In the genomic region with DNA sequence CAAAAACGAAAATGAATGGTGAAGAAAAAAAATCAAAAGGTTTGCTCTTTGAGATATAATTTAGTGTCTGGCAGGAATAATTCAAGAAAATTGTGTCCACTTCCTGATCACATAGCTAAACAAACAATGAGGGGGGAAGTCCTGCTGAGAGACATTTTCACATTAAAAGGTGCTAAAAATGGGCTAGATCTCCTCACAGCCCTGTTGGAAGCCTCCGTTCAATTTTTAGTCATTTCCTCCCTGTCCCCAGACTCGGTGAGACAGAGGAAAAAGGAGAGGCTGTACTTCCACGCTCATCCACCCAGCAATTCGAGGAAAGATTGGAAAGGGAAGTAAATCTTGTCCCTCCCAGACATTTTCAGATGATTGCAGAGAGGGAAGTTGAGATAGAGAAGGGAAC, we compare ENCODE assay signal across 20 cellular contexts.
"Had no signal": no experiment of that assay in that cellular context is flagged by ENCODE, and none has a peak within 500 bp of the region (broad histone marks: within the 10 kb centered on the region; RNA-seq: fewer than 3 reads in every experiment).

No MANE protein-coding gene starts in this region.

- H3K27ac Mint-ChIP-seq: activated naive CD4-positive, alpha-beta T cell treated with anti-CD3 and anti-CD28 coated beads, Interleukin-2, amount 50 U/mL, for 72 hours; activated T-cell treated with anti-CD3 and anti-CD28 coated beads, Interleukin-2, amount 50 U/mL, for 72 hours; mesothelial cell of epicardium; nephron progenitor cell had no signal

- H3K36me3 Mint-ChIP-seq: activated naive CD4-positive, alpha-beta T cell treated with anti-CD3 and anti-CD28 coated beads, Interleukin-2, amount 50 U/mL, for 72 hours; mesothelial cell of epicardium; stimulated activated naive B cell treated with anti-CD40 and anti-IgM and Interleukin-4, amounts not matched to agents 10 μg/mL and 1 μg/mL and 100 μg/mL, for 72 hours had no signal

- DNase-seq: activated CD4-positive, alpha-beta T cell treated with anti-CD3 and anti-CD28 coated beads for 4 hours; activated CD8-positive, alpha-beta memory T cell treated with anti-CD3 and anti-CD28 coated beads, Interleukin-2, amount 50 U/mL, for 48 hours; activated gamma-delta T cell; activated T-cell treated with anti-CD3 and anti-CD28 coated beads, Interleukin-2, amount 50 U/mL, for 72 hours; amniotic stem cell; colonic mucosa; left colon; lower lobe of right lung; nephron progenitor cell; right cardiac atrium; stimulated activated CD4-positive, alpha-beta T cell treated with anti-CD3 and anti-CD28 coated beads, Interleukin-15, amount 100 ng/mL, for 24 hours; stimulated activated CD4-positive, alpha-beta T cell treated with anti-CD3 and anti-CD28 coated beads, Interleukin-4, amount 100 ng/mL, for 1 hour; stimulated activated naive B cell treated with anti-CD40 and anti-IgM and Interleukin-4, amounts not matched to agents 10 μg/mL and 1 μg/mL and 100 μg/mL, for 72 hours; thyroid gland; uterus had no signal

- H3K9me3 Mint-ChIP-seq: activated naive CD4-positive, alpha-beta T cell treated with anti-CD3 and anti-CD28 coated beads, Interleukin-2, amount 50 U/mL, for 72 hours; activated T-cell treated with anti-CD3 and anti-CD28 coated beads, Interleukin-2, amount 50 U/mL, for 72 hours; mesothelial cell of epicardium; nephron progenitor cell; stimulated activated naive B cell treated with anti-CD40 and anti-IgM and Interleukin-4, amounts not matched to agents 10 μg/mL and 1 μg/mL and 100 μg/mL, for 72 hours had no signal

- H3K4me1 ChIP-seq: colonic mucosa, lower lobe of right lung, prostate gland, thyroid gland, uterus had no signal

- H3K4me1 Mint-ChIP-seq: mesothelial cell of epicardium, nephron progenitor cell had no signal

- H3K36me3 ChIP-seq: colonic mucosa, lower lobe of right lung, prostate gland, thyroid gland, uterus had no signal

- H3K27ac ChIP-seq: colonic mucosa, lower lobe of right lung, prostate gland, skin epidermis, thyroid gland, uterus had no signal

- H3K9me3 ChIP-seq: colonic mucosa, lower lobe of right lung, prostate gland, thyroid gland, uterus had no signal

- H3K4me3 Mint-ChIP-seq: activated T-cell treated with anti-CD3 and anti-CD28 coated beads, Interleukin-2, amount 50 U/mL, for 72 hours; mesothelial cell of epicardium; nephron progenitor cell; stimulated activated naive B cell treated with anti-CD40 and anti-IgM and Interleukin-4, amounts not matched to agents 10 μg/mL and 1 μg/mL and 100 μg/mL, for 72 hours had no signal

- ATAC-seq: activated naive CD4-positive, alpha-beta T cell treated with anti-CD3 and anti-CD28 coated beads, Interleukin-2, amount 50 U/mL, for 72 hours; activated T-cell treated with anti-CD3 and anti-CD28 coated beads, Interleukin-2, amount 50 U/mL, for 72 hours; esophagus mucosa; left colon; lower lobe of right lung; right cardiac atrium; stimulated activated naive B cell treated with anti-CD40 and anti-IgM and Interleukin-4, amounts not matched to agents 10 μg/mL and 1 μg/mL and 100 μg/mL, for 72 hours had no signal

- H3K4me3 ChIP-seq: colonic mucosa, lower lobe of right lung, prostate gland, skin epidermis, thyroid gland, uterus had no signal

- H3K27me3 ChIP-seq: colonic mucosa, thyroid gland, uterus had no signal
